25 cellular contexts compared by ENCODE assay signal in genomic region chr5:130705368-130705767, GRCh38.
"Had no signal": no experiment of that assay in that cellular context is flagged by ENCODE, and none has a peak within 500 bp of the region (broad histone marks: within the 10 kb centered on the region; RNA-seq: fewer than 3 reads in every experiment).

No MANE protein-coding gene starts in this region.

- H3K4me3 Mint-ChIP-seq: dendritic cell treated with granulocyte-macrophage colony-stimulating factor and Interleukin-4, amounts not matched to agents 40 ng/mL and 50 ng/mL, for 4 days; effector memory CD8-positive, alpha-beta T cell; endodermal cell had no signal

- H3K27me3 ChIP-seq: colonic mucosa, dorsolateral prefrontal cortex, esophagus muscularis mucosa, esophagus squamous epithelium, foreskin keratinocyte, gastrocnemius medialis, gastroesophageal sphincter, heart left ventricle, heart right ventricle had no signal

- H3K9me3 ChIP-seq: colonic mucosa, esophagus muscularis mucosa, esophagus squamous epithelium, gastrocnemius medialis, gastroesophageal sphincter had no signal

- H3K27ac Mint-ChIP-seq: dendritic cell treated with granulocyte-macrophage colony-stimulating factor and Interleukin-4, amounts not matched to agents 40 ng/mL and 50 ng/mL, for 4 days; effector memory CD8-positive, alpha-beta T cell; endodermal cell had no signal

- H3K36me3 ChIP-seq: colonic mucosa, esophagus muscularis mucosa, esophagus squamous epithelium, gastrocnemius medialis, gastroesophageal sphincter, heart left ventricle, heart right ventricle had no signal

- H3K27ac ChIP-seq: colonic mucosa, coronary artery, dorsolateral prefrontal cortex, epithelial cell of prostate, esophagus muscularis mucosa, esophagus squamous epithelium, foreskin keratinocyte, gastrocnemius medialis, gastroesophageal sphincter, heart left ventricle, heart right ventricle had no signal

- ATAC-seq: effector memory CD8-positive, alpha-beta T cell; esophagus mucosa; foreskin keratinocyte; gastrocnemius medialis; gastroesophageal sphincter; heart left ventricle; heart right ventricle had no signal

- H3K4me3 ChIP-seq: colonic mucosa, coronary artery, dorsolateral prefrontal cortex, esophagus muscularis mucosa, esophagus squamous epithelium, gastrocnemius medialis, gastroesophageal sphincter, heart left ventricle, heart right ventricle had no signal

- DNase-seq: colonic mucosa; cortex of kidney; dermis blood vessel endothelial cell; dorsolateral prefrontal cortex; effector CD4-positive, alpha-beta T cell; effector CD8-positive, alpha-beta T cell; effector memory CD4-positive, alpha-beta T cell; effector memory CD8-positive, alpha-beta T cell; endodermal cell; erythroblast; esophagus squamous epithelium; foreskin fibroblast; foreskin keratinocyte; foreskin melanocyte; gastrocnemius medialis; glutamatergic neuron; head of caudate nucleus; heart left ventricle; heart right ventricle had no signal

- H3K9me3 Mint-ChIP-seq: dendritic cell treated with granulocyte-macrophage colony-stimulating factor and Interleukin-4, amounts not matched to agents 40 ng/mL and 50 ng/mL, for 4 days; effector memory CD8-positive, alpha-beta T cell had no signal

- H3K27me3 Mint-ChIP-seq: dendritic cell treated with granulocyte-macrophage colony-stimulating factor and Interleukin-4, amounts not matched to agents 40 ng/mL and 50 ng/mL, for 4 days; effector memory CD8-positive, alpha-beta T cell had no signal

- H3K4me1 ChIP-seq: colonic mucosa, esophagus muscularis mucosa, esophagus squamous epithelium, gastrocnemius medialis, gastroesophageal sphincter, heart left ventricle, heart right ventricle had no signal
